13 cellular contexts compared by ENCODE assay signal in genomic region chr11:65401803-65402248, GRCh38. TPM values are rescaled to one million over a fixed set of nuclear protein-coding genes. Genes with fewer than 3 reads are reported as not detected.
A peak's percentile ranks its signal among the peaks of the same experiment; 100 is the strongest.
DNase-seq lines count a peak whose midpoint lies in the region; ATAC-seq, FAIRE-seq and TF ChIP-seq lines count a peak whose summit lies in the region.
"Had no signal": no experiment of that assay in that cellular context is flagged by ENCODE, and none has a peak within 500 bp of the region (broad histone marks: within the 10 kb centered on the region; RNA-seq: fewer than 3 reads in every experiment).

No MANE protein-coding gene starts in this region.

- no peak for FAIRE-seq in astrocyte (lab: Jason Lieb, UNC)
- FAIRE-seq in HepG2 (lab: Jason Lieb, UNC) = peak; percentile 66
- FAIRE-seq: RCC 7860 had no signal

- H3K4me1 ChIP-seq in BLaER1 treated with 17β-estradiol and CSF1 and Interleukin-3, amounts not matched to agents 10 nM and 100 nM = peaks cover 48 to 70% (median 61%) of the 10 kb centered on the region in 10 experiments
- no peaks in the 10 kb centered on the region for H3K4me1 ChIP-seq in astrocyte (ENCODE audit: insufficient read depth, low read length)
- H3K4me1 ChIP-seq in HepG2 (ENCODE audit: insufficient read depth, low read length) = peaks cover 19% of the 10 kb centered on the region

- no peak overlapping the region for H3K4me3 Mint-ChIP-seq in astrocyte (ENCODE audit: unreplicated experiment)
- H3K4me3 Mint-ChIP-seq in osteocyte (ENCODE audit: unreplicated experiment) = no peak overlapping the region

- H3K36me3 Mint-ChIP-seq in astrocyte (ENCODE audit: low read depth, unreplicated experiment) (peaks cover 19% of the 10 kb centered on the region), osteocyte (ENCODE audit: unreplicated experiment) (peaks cover 40% of the 10 kb centered on the region)

- H3K9me3 ChIP-seq in BLaER1 treated with 17β-estradiol and CSF1 and Interleukin-3, amounts not matched to agents 10 nM and 100 nM (replicated peaks in 1 of 11) = no peaks in the 10 kb centered on the region
- H3K9me3 ChIP-seq in astrocyte (ENCODE audit: insufficient read depth, low read depth, low read length) = no peaks in the 10 kb centered on the region
- H3K9me3 ChIP-seq in HepG2 (ENCODE audit: low read length) = no peaks in the 10 kb centered on the region

- intact Hi-C loops in HepG2 (cut with micrococcal nuclease; ENCODE audit: unreplicated experiment) = no loop called here

- peaks cover 0 to 73% (median 6%) of the 10 kb centered on the region in 11 experiments; a peak in 12 of 22 replicates for H4K20me1 ChIP-seq in BLaER1 treated with 17β-estradiol and CSF1 and Interleukin-3, amounts not matched to agents 10 nM and 100 nM
- H4K20me1 ChIP-seq in astrocyte (ENCODE audit: insufficient read depth, low read length) (peaks cover 18% of the 10 kb centered on the region), HepG2 (ENCODE audit: insufficient read depth, low read length) (no peaks in the 10 kb centered on the region)

- DNase-seq in astrocyte (ENCODE audit: low read depth) = no peak
- DNase-seq in HepG2 (ENCODE audit: low spot score) = peak; percentile 53
- no peak for DNase-seq in osteocyte (ENCODE audit: extremely low spot score, unreplicated experiment)
- DNase-seq in ureter (ENCODE audit: low spot score) = no peak
- DNase-seq: Kasumi-1, NCI-H187 treated with DMSO at 0.1 percent for 48 hours, NCI-H2171, NCI-H82 had no signal

- WGBS in HepG2 (ENCODE audit: low lambda C conversion rate) = 19% methylated on average over 10 of the region's 10 CpGs

- H3K4me1 Mint-ChIP-seq in astrocyte (ENCODE audit: low read depth, unreplicated experiment) (peaks cover 5% of the 10 kb centered on the region), osteocyte (ENCODE audit: unreplicated experiment) (peaks cover 1% of the 10 kb centered on the region)

- no peak for TF ChIP-seq EP300 in HepG2 (IDR thresholded peaks at IDR 0.05; ENCODE audit: low read depth in 2 of 2, low read length in 2 of 2)
- no peak for TF ChIP-seq EP300 in HepG2 (CRISPR knock-in tag; IDR thresholded peaks at IDR 0.05; ENCODE audit: borderline replicate concordance)

- TF ChIP-seq POLR2A in HepG2 (IDR thresholded peaks at IDR 0.05; ENCODE audit: insufficient read depth in 1 of 2, low read depth in 2 of 2, low read length in 2 of 2) = no peak

- H3K9me3 Mint-ChIP-seq in astrocyte (ENCODE audit: unreplicated experiment) (no peaks in the 10 kb centered on the region), osteocyte (ENCODE audit: unreplicated experiment) (no peaks in the 10 kb centered on the region)

- POLR2A ChIA-PET in HepG2 (lab: Yijun Ruan, JAX) = interaction anchor here (0.9 to 7.6 kb wide), 10 partner anchors 16 to 97 kb away, joined by 3 to 98 read pairs (median 6); partner anchors contain the start of genes FRMD8, MALAT1 and SLC25A45

- TF ChIP-seq CTCF in astrocyte (IDR thresholded peaks at IDR 0.05; ENCODE audit: insufficient read depth, low read depth, low read length) (no peak), HepG2 (CRISPR knock-in tag; IDR thresholded peaks at IDR 0.05) (no peak), osteocyte (IDR thresholded peaks at IDR 0.05) (no peak)

- H3K27me3 Mint-ChIP-seq in astrocyte (ENCODE audit: low read depth, unreplicated experiment) = no peaks in the 10 kb centered on the region
- no peaks in the 10 kb centered on the region for H3K27me3 Mint-ChIP-seq in osteocyte (ENCODE audit: unreplicated experiment)

- peaks cover 63 to 82% (median 74%) of the 10 kb centered on the region in 11 experiments for H3K36me3 ChIP-seq in BLaER1 treated with 17β-estradiol and CSF1 and Interleukin-3, amounts not matched to agents 10 nM and 100 nM
- H3K36me3 ChIP-seq in astrocyte (ENCODE audit: insufficient read depth, low read length) = peaks cover 11% of the 10 kb centered on the region
- peaks cover 14 to 20% of the 10 kb centered on the region in 2 experiments; a peak in 4 of 5 replicates for H3K36me3 ChIP-seq in HepG2 (replicated peaks in 1 of 2; ENCODE audit: control insufficient read depth in 1 of 2, insufficient read depth in 2 of 2, low read length in 2 of 2)

- ATAC-seq in HepG2 (peak; percentile 46), HG03469 (IDR thresholded peaks at IDR 0.05; ENCODE audit: unreplicated experiment) (no peak), HG03460 (IDR thresholded peaks at IDR 0.05; ENCODE audit: unreplicated experiment) (no peak), HG03045 (IDR thresholded peaks at IDR 0.05; ENCODE audit: unreplicated experiment) (no peak)

- no peak for TF ChIP-seq RAD21 in HepG2 (CRISPR knock-in tag; IDR thresholded peaks at IDR 0.05)

- peak overlapping the region in 8 of 11 experiments; percentile 44 to 90 (median 81); a peak in 16 of 22 replicates for H3K27ac ChIP-seq in BLaER1 treated with 17β-estradiol and CSF1 and Interleukin-3, amounts not matched to agents 10 nM and 100 nM
- H3K27ac ChIP-seq in astrocyte (ENCODE audit: low read depth, low read length) (no peak overlapping the region), HepG2 (ENCODE audit: extremely low read length, insufficient read depth, low read length) (peak overlapping the region; percentile 24)

- peaks cover 11% of the 10 kb centered on the region for H3K79me2 ChIP-seq in astrocyte (ENCODE audit: insufficient read depth, low read length)
- H3K79me2 ChIP-seq in HepG2 (ENCODE audit: insufficient read depth, low read length) = no peaks in the 10 kb centered on the region

- no peak overlapping the region for H3K4me3 ChIP-seq in BLaER1 treated with 17β-estradiol and CSF1 and Interleukin-3, amounts not matched to agents 10 nM and 100 nM
- H3K4me3 ChIP-seq in astrocyte (ENCODE audit: insufficient read depth, low read depth, low read length) (no peak overlapping the region), HepG2 (replicated peaks in 1 of 3; ENCODE audit: insufficient read depth in 1 of 3, low read depth in 2 of 3, low read length in 3 of 3) (no peak overlapping the region)

- H2AFZ ChIP-seq in astrocyte (ENCODE audit: low read depth, low read length) = no peak overlapping the region
- H2AFZ ChIP-seq in HepG2 (ENCODE audit: low read length) = no peak overlapping the region

- H3K27ac Mint-ChIP-seq in astrocyte (ENCODE audit: unreplicated experiment) (peak overlapping the region; percentile 18), osteocyte (ENCODE audit: unreplicated experiment) (peak overlapping the region; percentile 41)

- no TSS peak for BruUV-seq in HepG2 (replicated peaks; lab: Mats Ljungman, UMichigan)

- in situ Hi-C loops in HepG2 (cut with HindIII; ENCODE audit: extremely low pct_ligation_motif_present, low pct_unique_long_range_greater_than_20kb) = no loop called here

- no peaks in the 10 kb centered on the region for H3K27me3 ChIP-seq in BLaER1 treated with 17β-estradiol and CSF1 and Interleukin-3, amounts not matched to agents 10 nM and 100 nM
- H3K27me3 ChIP-seq in astrocyte (ENCODE audit: insufficient read depth, low read length) (no peaks in the 10 kb centered on the region), HepG2 (ENCODE audit: control insufficient read depth in 1 of 2, insufficient read depth in 2 of 2, low read length in 2 of 2) (no peaks in the 10 kb centered on the region)

- CTCF ChIA-PET in HepG2 (lab: Yijun Ruan, JAX; ENCODE audit: low intra/inter-chr PET ratio, low total read pairs) = no interaction called here

- H3K4me2 ChIP-seq in BLaER1 treated with 17β-estradiol and CSF1 and Interleukin-3, amounts not matched to agents 10 nM and 100 nM = peak overlapping the region in 9 of 11 experiments; percentile 30 to 99 (median 95); a peak in 17 of 22 replicates
- H3K4me2 ChIP-seq in astrocyte (ENCODE audit: low read length) = no peak overlapping the region
- peak overlapping the region; percentile 43 for H3K4me2 ChIP-seq in HepG2 (ENCODE audit: low read depth, low read length)

- H3K9ac ChIP-seq in BLaER1 treated with 17β-estradiol and CSF1 and Interleukin-3, amounts not matched to agents 10 nM and 100 nM = peak overlapping the region in 5 of 11 experiments; percentile 5 to 49 (median 36); a peak in 2 of 22 replicates
- H3K9ac ChIP-seq in astrocyte (ENCODE audit: low read length) = no peak overlapping the region
- H3K9ac ChIP-seq in HepG2 (ENCODE audit: insufficient read depth, low read depth, low read length) = no peak overlapping the region

RNA-seq across cellular contexts. Expression of gene FRMD8, which starts 15.4 kb away (rescaled TPM):
- total RNA-seq in astrocyte (61.2 and 76.3 TPM in 2 replicates), HepG2 (2016; rRNA removed; fragmentation: Illumina TruSeq; extraction: Trizol) (18.0 and 20.6 TPM in 2 replicates), osteocyte (62.8 and 65.8 TPM in 2 replicates), ureter (31.2 TPM)
- 2.2 and 2.9 TPM in 2 replicates for total RNA-seq in HepG2 (2016; cell fraction: cytosol; rRNA removed; fragmentation: Illumina TruSeq; extraction: Trizol; ENCODE audit: low read depth)
- total RNA-seq in HepG2 (2016; cell fraction: insoluble cytoplasmic fraction; rRNA removed; fragmentation: Illumina TruSeq; extraction: Trizol) = 17.5 and 22.6 TPM in 2 replicates
- total RNA-seq in HepG2 (2016; cell fraction: membrane; rRNA removed; fragmentation: Illumina TruSeq; extraction: Trizol) = 5.3 and 6.3 TPM in 2 replicates
- total RNA-seq in HepG2 (2016; cell fraction: nucleus; rRNA removed; fragmentation: Illumina TruSeq; extraction: Trizol) = 12.4 and 14.6 TPM in 2 replicates
- polyA plus RNA-seq in HepG2 (2011; rRNA removed) = 5.8 and 9.4 TPM in 2 replicates
- 5.9 and 6.7 TPM in 2 replicates for polyA plus RNA-seq in HepG2 (2011; cell fraction: cytosol; rRNA removed)
- 26.7 and 32.6 TPM in 2 replicates for polyA plus RNA-seq in HepG2 (2011; cell fraction: nucleus; rRNA removed)
- polyA plus RNA-seq in HepG2 (2012) = 3.5 and 5.2 TPM in 2 replicates
- 2.5 and 2.6 TPM in 2 replicates for polyA plus RNA-seq in HepG2 (2016; cell fraction: cytosol; fragmentation: Illumina TruSeq; extraction: Trizol; ENCODE audit: low read depth)
- polyA plus RNA-seq in HepG2 (2016; cell fraction: insoluble cytoplasmic fraction; fragmentation: Illumina TruSeq; extraction: Trizol; ENCODE audit: low read depth) = 13.5 and 17.1 TPM in 2 replicates
- 2.8 and 3.8 TPM in 2 replicates for polyA plus RNA-seq in HepG2 (2016; cell fraction: membrane; fragmentation: Illumina TruSeq; extraction: Trizol; ENCODE audit: low read depth)
- polyA plus RNA-seq in HepG2 (2016; cell fraction: nucleus; fragmentation: Illumina TruSeq; extraction: Trizol; ENCODE audit: insufficient read depth, low read depth) = 21.4 and 24.7 TPM in 2 replicates
- 22.3 and 24.3 TPM in 2 replicates for polyA minus RNA-seq in HepG2 (2011; rRNA and poly(A)+ RNA removed; ENCODE audit: low replicate concordance)
- polyA minus RNA-seq in HepG2 (2011; cell fraction: cytosol; rRNA and poly(A)+ RNA removed) = 5.4 and 6.2 TPM in 2 replicates
- polyA minus RNA-seq in HepG2 (2011; cell fraction: nucleus; rRNA and poly(A)+ RNA removed) = 6.2 and 11.8 TPM in 2 replicates

RNA-seq across cellular contexts. Expression of gene SLC25A45, which starts 19.4 kb away (rescaled TPM):
- 1.9 and 2.6 TPM in 2 replicates for total RNA-seq in astrocyte
- 2.1 and 3.4 TPM in 2 replicates for total RNA-seq in HepG2 (2016; rRNA removed; fragmentation: Illumina TruSeq; extraction: Trizol)
- total RNA-seq in HepG2 (2016; cell fraction: cytosol; rRNA removed; fragmentation: Illumina TruSeq; extraction: Trizol; ENCODE audit: low read depth) = 0.79 and 1.0 TPM in 2 replicates
- 1.9 TPM in 2 replicates for total RNA-seq in HepG2 (2016; cell fraction: insoluble cytoplasmic fraction; rRNA removed; fragmentation: Illumina TruSeq; extraction: Trizol)
- 1.5 and 2.2 TPM in 2 replicates for total RNA-seq in HepG2 (2016; cell fraction: membrane; rRNA removed; fragmentation: Illumina TruSeq; extraction: Trizol)
- 1.3 and 3.5 TPM in 2 replicates for total RNA-seq in HepG2 (2016; cell fraction: nucleus; rRNA removed; fragmentation: Illumina TruSeq; extraction: Trizol)
- polyA plus RNA-seq in HepG2 (2011; rRNA removed) = 1.2 and 1.9 TPM in 2 replicates
- 0.95 and 0.99 TPM in 2 replicates for polyA plus RNA-seq in HepG2 (2011; cell fraction: cytosol; rRNA removed)
- polyA plus RNA-seq in HepG2 (2011; cell fraction: nucleus; rRNA removed) = 5.9 and 6.0 TPM in 2 replicates
- 2.0 and 4.1 TPM in 2 replicates for polyA plus RNA-seq in HepG2 (2012)
- 0.45 and 0.70 TPM in 2 replicates for polyA plus RNA-seq in HepG2 (2016; cell fraction: cytosol; fragmentation: Illumina TruSeq; extraction: Trizol; ENCODE audit: low read depth)
- polyA plus RNA-seq in HepG2 (2016; cell fraction: insoluble cytoplasmic fraction; fragmentation: Illumina TruSeq; extraction: Trizol; ENCODE audit: low read depth) = 1.3 and 1.6 TPM in 2 replicates
- polyA plus RNA-seq in HepG2 (2016; cell fraction: membrane; fragmentation: Illumina TruSeq; extraction: Trizol; ENCODE audit: low read depth) = 1.4 and 1.5 TPM in 2 replicates
- 5.6 and 8.8 TPM in 2 replicates for polyA plus RNA-seq in HepG2 (2016; cell fraction: nucleus; fragmentation: Illumina TruSeq; extraction: Trizol; ENCODE audit: insufficient read depth, low read depth)
- polyA minus RNA-seq in HepG2 (2011; rRNA and poly(A)+ RNA removed; ENCODE audit: low replicate concordance) = 1.9 and 7.2 TPM in 2 replicates
- polyA minus RNA-seq in HepG2 (2011; cell fraction: cytosol; rRNA and poly(A)+ RNA removed) = 1.4 and 2.5 TPM in 2 replicates
- 1.4 and 2.4 TPM in 2 replicates for polyA minus RNA-seq in HepG2 (2011; cell fraction: nucleus; rRNA and poly(A)+ RNA removed)
- total RNA-seq in osteocyte = 9.9 and 10.8 TPM in 2 replicates
- total RNA-seq in ureter = 9.4 TPM

RNA-seq across cellular contexts. Expression of gene NEAT1, which starts 20.8 kb away (rescaled TPM):
- total RNA-seq in astrocyte (202 and 317 TPM in 2 replicates), HepG2 (2016; rRNA removed; fragmentation: Illumina TruSeq; extraction: Trizol) (10.5 and 20.5 TPM in 2 replicates), osteocyte (300 and 534 TPM in 2 replicates), ureter (1,155 TPM)
- total RNA-seq in HepG2 (2016; cell fraction: cytosol; rRNA removed; fragmentation: Illumina TruSeq; extraction: Trizol; ENCODE audit: low read depth) = 2.2 and 2.6 TPM in 2 replicates
- total RNA-seq in HepG2 (2016; cell fraction: insoluble cytoplasmic fraction; rRNA removed; fragmentation: Illumina TruSeq; extraction: Trizol) = 8.4 and 21.3 TPM in 2 replicates
- total RNA-seq in HepG2 (2016; cell fraction: membrane; rRNA removed; fragmentation: Illumina TruSeq; extraction: Trizol) = 7.8 and 8.3 TPM in 2 replicates
- total RNA-seq in HepG2 (2016; cell fraction: nucleus; rRNA removed; fragmentation: Illumina TruSeq; extraction: Trizol) = 196 and 220 TPM in 2 replicates
- polyA plus RNA-seq in HepG2 (2011; rRNA removed) = 41.2 and 41.3 TPM in 2 replicates
- polyA plus RNA-seq in HepG2 (2011; cell fraction: cytosol; rRNA removed) = 13.0 and 13.4 TPM in 2 replicates
- 222 and 327 TPM in 2 replicates for polyA plus RNA-seq in HepG2 (2011; cell fraction: nucleus; rRNA removed)
- 288 and 371 TPM in 2 replicates for polyA plus RNA-seq in HepG2 (2012)
- polyA plus RNA-seq in HepG2 (2016; cell fraction: cytosol; fragmentation: Illumina TruSeq; extraction: Trizol; ENCODE audit: low read depth) = 3.6 and 4.3 TPM in 2 replicates
- 54.0 and 61.1 TPM in 2 replicates for polyA plus RNA-seq in HepG2 (2016; cell fraction: insoluble cytoplasmic fraction; fragmentation: Illumina TruSeq; extraction: Trizol; ENCODE audit: low read depth)
- 47.1 and 54.4 TPM in 2 replicates for polyA plus RNA-seq in HepG2 (2016; cell fraction: membrane; fragmentation: Illumina TruSeq; extraction: Trizol; ENCODE audit: low read depth)
- 577 and 628 TPM in 2 replicates for polyA plus RNA-seq in HepG2 (2016; cell fraction: nucleus; fragmentation: Illumina TruSeq; extraction: Trizol; ENCODE audit: insufficient read depth, low read depth)
- polyA minus RNA-seq in HepG2 (2011; rRNA and poly(A)+ RNA removed; ENCODE audit: low replicate concordance) = 64.6 and 225 TPM in 2 replicates
- 17.3 and 20.2 TPM in 2 replicates for polyA minus RNA-seq in HepG2 (2011; cell fraction: cytosol; rRNA and poly(A)+ RNA removed)
- 1,479 and 1,737 TPM in 2 replicates for polyA minus RNA-seq in HepG2 (2011; cell fraction: nucleus; rRNA and poly(A)+ RNA removed)

RNA-seq across cellular contexts. Expression of gene TIGD3, which starts 47.3 kb away (rescaled TPM):
- total RNA-seq in astrocyte (0.20 and 0.29 TPM in 2 replicates), HepG2 (2016; rRNA removed; fragmentation: Illumina TruSeq; extraction: Trizol) (4.0 and 4.9 TPM in 2 replicates), osteocyte (0.16 and 0.24 TPM in 2 replicates), ureter (not detected)
- 1.8 TPM in 2 replicates for total RNA-seq in HepG2 (2016; cell fraction: cytosol; rRNA removed; fragmentation: Illumina TruSeq; extraction: Trizol; ENCODE audit: low read depth)
- total RNA-seq in HepG2 (2016; cell fraction: insoluble cytoplasmic fraction; rRNA removed; fragmentation: Illumina TruSeq; extraction: Trizol) = 2.9 and 5.0 TPM in 2 replicates
- total RNA-seq in HepG2 (2016; cell fraction: membrane; rRNA removed; fragmentation: Illumina TruSeq; extraction: Trizol) = 4.8 and 6.2 TPM in 2 replicates
- total RNA-seq in HepG2 (2016; cell fraction: nucleus; rRNA removed; fragmentation: Illumina TruSeq; extraction: Trizol) = 3.5 and 3.9 TPM in 2 replicates
- 0.49 and 1.0 TPM in 2 replicates for polyA plus RNA-seq in HepG2 (2011; rRNA removed)
- 0.56 and 0.79 TPM in 2 replicates for polyA plus RNA-seq in HepG2 (2011; cell fraction: cytosol; rRNA removed)
- 1.9 and 2.2 TPM in 2 replicates for polyA plus RNA-seq in HepG2 (2011; cell fraction: nucleus; rRNA removed)
- polyA plus RNA-seq in HepG2 (2012) = 0.59 and 0.70 TPM in 2 replicates
- polyA plus RNA-seq in HepG2 (2016; cell fraction: cytosol; fragmentation: Illumina TruSeq; extraction: Trizol; ENCODE audit: low read depth) = 1.0 and 1.4 TPM in 2 replicates
- polyA plus RNA-seq in HepG2 (2016; cell fraction: insoluble cytoplasmic fraction; fragmentation: Illumina TruSeq; extraction: Trizol; ENCODE audit: low read depth) = 2.7 and 3.5 TPM in 2 replicates
- polyA plus RNA-seq in HepG2 (2016; cell fraction: membrane; fragmentation: Illumina TruSeq; extraction: Trizol; ENCODE audit: low read depth) = 2.7 and 3.4 TPM in 2 replicates
- 6.7 TPM in 2 replicates for polyA plus RNA-seq in HepG2 (2016; cell fraction: nucleus; fragmentation: Illumina TruSeq; extraction: Trizol; ENCODE audit: insufficient read depth, low read depth)
- polyA minus RNA-seq in HepG2 (2011; rRNA and poly(A)+ RNA removed; ENCODE audit: low replicate concordance) = 1.2 and 1.3 TPM in 2 replicates
- polyA minus RNA-seq in HepG2 (2011; cell fraction: cytosol; rRNA and poly(A)+ RNA removed) = 0.59 and 0.79 TPM in 2 replicates
- polyA minus RNA-seq in HepG2 (2011; cell fraction: nucleus; rRNA and poly(A)+ RNA removed) = 1.1 and 1.5 TPM in 2 replicates
